Comparison of ENCODE assay signal across 1 cellular context in the genomic region with DNA sequence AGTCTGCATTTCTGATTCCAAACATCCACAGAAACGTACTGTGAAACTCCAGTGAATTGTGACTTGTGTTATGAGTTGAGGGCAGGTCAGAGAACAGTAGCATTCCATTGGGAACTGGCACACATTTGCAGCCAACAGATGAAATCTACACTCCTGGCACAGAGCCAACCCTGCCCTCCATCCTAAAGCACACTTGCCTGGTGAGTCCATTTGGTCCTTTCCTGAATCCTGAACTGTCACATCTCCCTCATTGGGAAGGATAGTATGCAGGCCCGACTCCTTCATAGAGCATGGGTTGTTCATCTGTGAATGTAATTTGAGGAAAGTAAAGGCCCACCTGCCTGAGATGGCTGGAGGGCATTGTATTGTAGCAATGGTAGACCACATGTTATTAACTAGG.
TF ChIP-seq lines count a peak whose summit lies in the region.

No MANE protein-coding gene starts in this region.

TF ChIP-seq in SK-N-SH, 30 proteins besides CTCF, POLR2A, EP300 and RAD21:
- TF ChIP-seq ELF1 (IDR thresholded peaks at IDR 0.05) = no peak
- TF ChIP-seq POLR2AphosphoS5 (IDR thresholded peaks at IDR 0.05; ENCODE audit: low read depth, low read length) = no peak
- no peak; the same call in 1 of the 2 replicates for TF ChIP-seq GATA2 (CRISPR knock-in tag; IDR thresholded peaks at IDR 0.05)
- TF ChIP-seq FOXJ3 (CRISPR knock-in tag; IDR thresholded peaks at IDR 0.05) = no peak
- TF ChIP-seq, protein P1, sequence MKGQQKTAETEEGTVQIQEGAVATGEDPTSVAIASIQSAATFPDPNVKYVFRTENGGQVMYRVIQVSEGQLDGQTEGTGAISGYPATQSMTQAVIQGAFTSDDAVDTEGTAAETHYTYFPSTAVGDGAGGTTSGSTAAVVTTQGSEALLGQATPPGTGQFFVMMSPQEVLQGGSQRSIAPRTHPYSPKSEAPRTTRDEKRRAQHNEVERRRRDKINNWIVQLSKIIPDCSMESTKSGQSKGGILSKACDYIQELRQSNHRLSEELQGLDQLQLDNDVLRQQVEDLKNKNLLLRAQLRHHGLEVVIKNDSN (IDR thresholded peaks at IDR 0.05; ENCODE audit: borderline replicate concordance, low read depth) = no peak
- TF ChIP-seq, protein P2, sequence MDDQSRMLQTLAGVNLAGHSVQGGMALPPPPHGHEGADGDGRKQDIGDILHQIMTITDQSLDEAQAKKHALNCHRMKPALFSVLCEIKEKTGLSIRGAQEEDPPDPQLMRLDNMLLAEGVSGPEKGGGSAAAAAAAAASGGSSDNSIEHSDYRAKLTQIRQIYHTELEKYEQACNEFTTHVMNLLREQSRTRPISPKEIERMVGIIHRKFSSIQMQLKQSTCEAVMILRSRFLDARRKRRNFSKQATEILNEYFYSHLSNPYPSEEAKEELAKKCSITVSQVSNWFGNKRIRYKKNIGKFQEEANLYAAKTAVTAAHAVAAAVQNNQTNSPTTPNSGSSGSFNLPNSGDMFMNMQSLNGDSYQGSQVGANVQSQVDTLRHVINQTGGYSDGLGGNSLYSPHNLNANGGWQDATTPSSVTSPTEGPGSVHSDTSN (IDR thresholded peaks at IDR 0.05) = peak; percentile 25; the same call in 1 of the 2 replicates
- peak; percentile 57; the same call in 1 of the 2 replicates for TF ChIP-seq TCF12 (IDR thresholded peaks at IDR 0.05)
- TF ChIP-seq RCOR1 (IDR thresholded peaks at IDR 0.05; ENCODE audit: low read length) = peak; percentile 56; the same call in 1 of the 2 replicates
- peak; percentile 94 for TF ChIP-seq NFIC (IDR thresholded peaks at IDR 0.05; ENCODE audit: borderline replicate concordance)
- no peak for TF ChIP-seq CHD2 (IDR thresholded peaks at IDR 0.05; ENCODE audit: low read length, partially characterized antibody)
- no peak for TF ChIP-seq MEF2A (IDR thresholded peaks at IDR 0.05; ENCODE audit: borderline replicate concordance, low read depth)
- TF ChIP-seq, protein P3, sequence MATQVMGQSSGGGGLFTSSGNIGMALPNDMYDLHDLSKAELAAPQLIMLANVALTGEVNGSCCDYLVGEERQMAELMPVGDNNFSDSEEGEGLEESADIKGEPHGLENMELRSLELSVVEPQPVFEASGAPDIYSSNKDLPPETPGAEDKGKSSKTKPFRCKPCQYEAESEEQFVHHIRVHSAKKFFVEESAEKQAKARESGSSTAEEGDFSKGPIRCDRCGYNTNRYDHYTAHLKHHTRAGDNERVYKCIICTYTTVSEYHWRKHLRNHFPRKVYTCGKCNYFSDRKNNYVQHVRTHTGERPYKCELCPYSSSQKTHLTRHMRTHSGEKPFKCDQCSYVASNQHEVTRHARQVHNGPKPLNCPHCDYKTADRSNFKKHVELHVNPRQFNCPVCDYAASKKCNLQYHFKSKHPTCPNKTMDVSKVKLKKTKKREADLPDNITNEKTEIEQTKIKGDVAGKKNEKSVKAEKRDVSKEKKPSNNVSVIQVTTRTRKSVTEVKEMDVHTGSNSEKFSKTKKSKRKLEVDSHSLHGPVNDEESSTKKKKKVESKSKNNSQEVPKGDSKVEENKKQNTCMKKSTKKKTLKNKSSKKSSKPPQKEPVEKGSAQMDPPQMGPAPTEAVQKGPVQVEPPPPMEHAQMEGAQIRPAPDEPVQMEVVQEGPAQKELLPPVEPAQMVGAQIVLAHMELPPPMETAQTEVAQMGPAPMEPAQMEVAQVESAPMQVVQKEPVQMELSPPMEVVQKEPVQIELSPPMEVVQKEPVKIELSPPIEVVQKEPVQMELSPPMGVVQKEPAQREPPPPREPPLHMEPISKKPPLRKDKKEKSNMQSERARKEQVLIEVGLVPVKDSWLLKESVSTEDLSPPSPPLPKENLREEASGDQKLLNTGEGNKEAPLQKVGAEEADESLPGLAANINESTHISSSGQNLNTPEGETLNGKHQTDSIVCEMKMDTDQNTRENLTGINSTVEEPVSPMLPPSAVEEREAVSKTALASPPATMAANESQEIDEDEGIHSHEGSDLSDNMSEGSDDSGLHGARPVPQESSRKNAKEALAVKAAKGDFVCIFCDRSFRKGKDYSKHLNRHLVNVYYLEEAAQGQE (IDR thresholded peaks at IDR 0.05; ENCODE audit: low read depth, low read length) = no peak
- TF ChIP-seq RXRA (IDR thresholded peaks at IDR 0.05; ENCODE audit: borderline replicate concordance, low read depth) = no peak
- no peak for TF ChIP-seq SIN3A (IDR thresholded peaks at IDR 0.05; ENCODE audit: borderline replicate concordance, low read depth, low read length)
- no peak for TF ChIP-seq YY1 (IDR thresholded peaks at IDR 0.05; ENCODE audit: low read depth)
- no peak for TF ChIP-seq TEAD4 (IDR thresholded peaks at IDR 0.05; ENCODE audit: borderline replicate concordance, insufficient read depth)
- TF ChIP-seq SMC3 (IDR thresholded peaks at IDR 0.05; ENCODE audit: low read depth, low read length) = no peak
